ENCODE assay signal across 1 cellular context in genomic region chr3:72659609-72660008, GRCh38.
TF ChIP-seq lines count a peak whose summit lies in the region.

No MANE protein-coding gene starts in this region.

TF ChIP-seq in HepG2, 621 proteins besides CTCF, POLR2A, EP300 and RAD21 (continued from another document):
- no peak for TF ChIP-seq CEBPZ (IDR thresholded peaks at IDR 0.05; ENCODE audit: low read length)
- TF ChIP-seq ZNF251 (CRISPR knock-in tag; IDR thresholded peaks at IDR 0.05), result no peak
- TF ChIP-seq MLXIP (CRISPR knock-in tag; IDR thresholded peaks at IDR 0.05; ENCODE audit: borderline replicate concordance), result no peak
- no peak for TF ChIP-seq ATF1 (CRISPR knock-in tag; IDR thresholded peaks at IDR 0.05)
- TF ChIP-seq ZNF577 (CRISPR knock-in tag; IDR thresholded peaks at IDR 0.05; ENCODE audit: borderline replicate concordance, low read depth), result no peak
- no peak for TF ChIP-seq PLRG1 (conservative IDR thresholded peaks at IDR 0.05)
- TF ChIP-seq ZNF501 (CRISPR knock-in tag; IDR thresholded peaks at IDR 0.05), result no peak
- no peak for TF ChIP-seq PLSCR1 (CRISPR knock-in tag; IDR thresholded peaks at IDR 0.05; ENCODE audit: borderline replicate concordance)
- TF ChIP-seq SRSF9 (IDR thresholded peaks at IDR 0.05; ENCODE audit: borderline replicate concordance, insufficient read depth, low read depth, low read length, poor library complexity, severe bottlenecking), result no peak
